8 cellular contexts compared by ENCODE assay signal in the genomic region with DNA sequence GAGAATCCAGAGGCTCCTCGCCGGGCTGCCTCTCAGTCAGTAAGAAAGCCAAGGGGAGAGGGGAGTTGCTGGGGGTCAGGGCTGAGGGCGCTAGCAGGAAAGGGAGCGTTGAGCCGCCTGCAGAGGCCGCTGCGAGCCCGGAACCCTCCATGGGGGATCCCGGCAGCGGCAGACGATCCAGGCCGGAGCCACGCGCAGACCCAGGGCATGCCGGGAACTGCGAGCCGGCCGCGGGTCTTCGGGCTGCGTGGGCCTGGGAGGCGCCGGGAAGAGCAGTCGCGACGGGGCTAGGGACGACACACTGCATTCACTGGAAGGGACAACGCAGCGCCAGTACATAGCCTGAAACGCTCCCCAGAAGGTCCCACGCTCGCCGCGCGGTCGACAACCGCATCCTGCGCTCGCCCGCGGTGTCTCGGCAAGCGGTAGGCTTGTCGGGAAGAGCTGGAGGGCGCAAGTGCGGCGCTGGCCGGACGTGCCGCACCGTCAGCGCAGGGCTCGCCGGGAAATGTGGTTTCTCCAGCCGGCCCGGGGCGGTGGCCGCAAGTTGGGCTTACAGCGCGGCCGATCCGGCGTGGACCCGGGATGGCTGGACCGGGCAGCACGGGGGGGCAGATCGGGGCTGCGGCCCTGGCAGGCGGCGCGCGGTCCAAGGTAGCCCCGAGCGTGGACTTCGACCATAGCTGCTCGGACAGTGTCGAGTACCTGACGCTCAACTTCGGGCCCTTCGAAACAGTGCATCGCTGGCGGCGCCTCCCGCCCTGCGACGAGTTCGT. TPM values are rescaled to one million over a fixed set of nuclear protein-coding genes. Genes with fewer than 3 reads are reported as not detected.
DNase-seq lines count a peak whose midpoint lies in the region; ATAC-seq and TF ChIP-seq lines count a peak whose summit lies in the region.

LZTR1 (plus strand) TSS at position 511 of the 776 bp plus-strand sequence; CDS start at position 586, 75 bp downstream.

- H3K36me3 Mint-ChIP-seq in activated CD4-positive, alpha-beta T cell treated with anti-CD3 and anti-CD28 coated beads, Interleukin-2, amount 10 ng/mL, durations not matched to agents 24 days and 14 days (ENCODE audit: low read depth) = peaks cover 22% of the 10 kb centered on the region

- ATAC-seq in GM18858 (IDR thresholded peaks at IDR 0.05; ENCODE audit: unreplicated experiment) (peak; percentile 59), HG03066 (IDR thresholded peaks at IDR 0.05; ENCODE audit: low read depth, unreplicated experiment) (peak; percentile 65)

- peak within 1 kb of the TSS; percentile 89 to 90 for H3K27ac ChIP-seq in coronary artery

- H3K4me3 ChIP-seq in AG09309 (ENCODE audit: control insufficient read depth, low read depth, low read length) (peak within 1 kb of the TSS; percentile 92), coronary artery (peak within 1 kb of the TSS; percentile 91)

- H3K27me3 Mint-ChIP-seq in activated CD4-positive, alpha-beta T cell treated with anti-CD3 and anti-CD28 coated beads, Interleukin-2, amount 10 ng/mL, durations not matched to agents 24 days and 14 days = no peaks in the 10 kb centered on the region

- H3K4me3 Mint-ChIP-seq in activated CD4-positive, alpha-beta T cell treated with anti-CD3 and anti-CD28 coated beads, Interleukin-2, amount 10 ng/mL, durations not matched to agents 24 days and 14 days = peak within 1 kb of the TSS; percentile 97

- peak; percentile 66 for TF ChIP-seq CTCF in AG09309 (IDR thresholded peaks at IDR 0.05; ENCODE audit: control insufficient read depth, insufficient read depth, low read depth, low read length, missing control alignments)
- peak; percentile 23 for TF ChIP-seq CTCF in coronary artery (IDR thresholded peaks at IDR 0.05)

- peaks cover 32% of the 10 kb centered on the region for H3K4me1 Mint-ChIP-seq in activated CD4-positive, alpha-beta T cell treated with anti-CD3 and anti-CD28 coated beads, Interleukin-2, amount 10 ng/mL, durations not matched to agents 24 days and 14 days

- peak within 1 kb of the TSS; percentile 93 for H3K27ac Mint-ChIP-seq in activated CD4-positive, alpha-beta T cell treated with anti-CD3 and anti-CD28 coated beads, Interleukin-2, amount 10 ng/mL, durations not matched to agents 24 days and 14 days

- intact Hi-C loops in activated CD4-positive, alpha-beta T cell treated with anti-CD3 and anti-CD28 coated beads, Interleukin-2, amount 10 ng/mL, durations not matched to agents 24 days and 14 days (cut with micrococcal nuclease) = loop anchor here (1.0 kb wide), 1 partner anchor 19 kb away; no protein-coding TSS in a partner anchor

- peaks cover 7% of the 10 kb centered on the region for H3K9me3 Mint-ChIP-seq in activated CD4-positive, alpha-beta T cell treated with anti-CD3 and anti-CD28 coated beads, Interleukin-2, amount 10 ng/mL, durations not matched to agents 24 days and 14 days

- DNase-seq in AG09309 (ENCODE audit: low read depth) (peak; percentile 46), NCI-H2227 treated with DMSO at 0.1 percent for 48 hours (lab: John Stamatoyannopoulos, UW) (peak; percentile 82), coronary artery (ENCODE audit: low spot score) (peak; percentile 84), left kidney (ENCODE audit: low read depth, low spot score) (peak; percentile 94)
- DNase-seq in activated CD4-positive, alpha-beta T cell treated with anti-CD3 and anti-CD28 coated beads, Interleukin-2, amount 10 ng/mL, durations not matched to agents 24 days and 14 days = peak; percentile 92
- peak; percentile 65 for DNase-seq in stimulated activated CD4-positive, alpha-beta T cell treated with anti-CD3 and anti-CD28 coated beads, Interleukin-1b, Interleukin-23, amount 100 ng/mL, for 48 hours

RNA-seq across cellular contexts. Expression of gene LZTR1, which starts in this region (rescaled TPM):
- 69.9 and 76.4 TPM in 2 replicates for total RNA-seq in activated CD4-positive, alpha-beta T cell treated with anti-CD3 and anti-CD28 coated beads, Interleukin-2, amount 10 ng/mL, durations not matched to agents 24 days and 14 days

Comparison
In these comparisons a context has a peak if more than half of its experiments do, and no peak if none do; other contexts are left out.
1. Peak in every context shown above with its lines: DNase-seq, ATAC-seq, H3K4me3 ChIP-seq and H3K27ac ChIP-seq.